Comparison of ENCODE assay signal across 1 cellular context in genomic region chr3:158097571-158098553, GRCh38.
TF ChIP-seq lines count a peak whose summit lies in the region.

No MANE protein-coding gene starts in this region.

TF ChIP-seq in HCT116, 20 proteins besides CTCF, POLR2A, EP300 and RAD21 (continued from another document):
- TF ChIP-seq, protein P1, sequence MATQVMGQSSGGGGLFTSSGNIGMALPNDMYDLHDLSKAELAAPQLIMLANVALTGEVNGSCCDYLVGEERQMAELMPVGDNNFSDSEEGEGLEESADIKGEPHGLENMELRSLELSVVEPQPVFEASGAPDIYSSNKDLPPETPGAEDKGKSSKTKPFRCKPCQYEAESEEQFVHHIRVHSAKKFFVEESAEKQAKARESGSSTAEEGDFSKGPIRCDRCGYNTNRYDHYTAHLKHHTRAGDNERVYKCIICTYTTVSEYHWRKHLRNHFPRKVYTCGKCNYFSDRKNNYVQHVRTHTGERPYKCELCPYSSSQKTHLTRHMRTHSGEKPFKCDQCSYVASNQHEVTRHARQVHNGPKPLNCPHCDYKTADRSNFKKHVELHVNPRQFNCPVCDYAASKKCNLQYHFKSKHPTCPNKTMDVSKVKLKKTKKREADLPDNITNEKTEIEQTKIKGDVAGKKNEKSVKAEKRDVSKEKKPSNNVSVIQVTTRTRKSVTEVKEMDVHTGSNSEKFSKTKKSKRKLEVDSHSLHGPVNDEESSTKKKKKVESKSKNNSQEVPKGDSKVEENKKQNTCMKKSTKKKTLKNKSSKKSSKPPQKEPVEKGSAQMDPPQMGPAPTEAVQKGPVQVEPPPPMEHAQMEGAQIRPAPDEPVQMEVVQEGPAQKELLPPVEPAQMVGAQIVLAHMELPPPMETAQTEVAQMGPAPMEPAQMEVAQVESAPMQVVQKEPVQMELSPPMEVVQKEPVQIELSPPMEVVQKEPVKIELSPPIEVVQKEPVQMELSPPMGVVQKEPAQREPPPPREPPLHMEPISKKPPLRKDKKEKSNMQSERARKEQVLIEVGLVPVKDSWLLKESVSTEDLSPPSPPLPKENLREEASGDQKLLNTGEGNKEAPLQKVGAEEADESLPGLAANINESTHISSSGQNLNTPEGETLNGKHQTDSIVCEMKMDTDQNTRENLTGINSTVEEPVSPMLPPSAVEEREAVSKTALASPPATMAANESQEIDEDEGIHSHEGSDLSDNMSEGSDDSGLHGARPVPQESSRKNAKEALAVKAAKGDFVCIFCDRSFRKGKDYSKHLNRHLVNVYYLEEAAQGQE (IDR thresholded peaks at IDR 0.05; ENCODE audit: low read depth), result peak; percentile 84
- TF ChIP-seq, protein P2, sequence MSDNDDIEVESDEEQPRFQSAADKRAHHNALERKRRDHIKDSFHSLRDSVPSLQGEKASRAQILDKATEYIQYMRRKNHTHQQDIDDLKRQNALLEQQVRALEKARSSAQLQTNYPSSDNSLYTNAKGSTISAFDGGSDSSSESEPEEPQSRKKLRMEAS (IDR thresholded peaks at IDR 0.05), result peak; percentile 47; the same call in 1 of the 2 replicates
